Comparison of ENCODE assay signal across 8 cellular contexts in genomic region chr22:20803696-20804324, GRCh38. TPM values are rescaled to one million over a fixed set of nuclear protein-coding genes. Genes with fewer than 3 reads are reported as not detected.
DNase-seq lines count a peak whose midpoint lies in the region; ATAC-seq, FAIRE-seq and TF ChIP-seq lines count a peak whose summit lies in the region.

No MANE protein-coding gene starts in this region.

- no peaks in the 10 kb centered on the region for H3K9me3 ChIP-seq in A549

- no peak overlapping the region for H3K27ac Mint-ChIP-seq in T-helper 2 cell treated with Interferon-gamma antibody and Interleukin-4, amounts not matched to agents 5 μg/mL and 100 μg/mL, for 36 hours
- peak overlapping the region; percentile 36 for H3K27ac Mint-ChIP-seq in nephron progenitor cell

- 82% methylated on average over 6 of the region's 11 CpGs for WGBS in A549 (ENCODE audit: missing lambda C conversion rate)

- H3K4me3 Mint-ChIP-seq in T-helper 2 cell treated with Interferon-gamma antibody and Interleukin-4, amounts not matched to agents 5 μg/mL and 100 μg/mL, for 36 hours = no peak overlapping the region
- H3K4me3 Mint-ChIP-seq in nephron progenitor cell = no peak overlapping the region

- DNase-seq in A549 (ENCODE audit: low read depth in 1 of 2, low spot score in 1 of 2) (peak; percentile 22 to 39), dermis microvascular lymphatic vessel endothelial cell (ENCODE audit: low read depth in 2 of 2) (peak; percentile 15 to 58), nephron progenitor cell (peak; percentile 49), NCI-H128 (lab: John Stamatoyannopoulos, UW; ENCODE audit: unreplicated experiment) (no peak)
- DNase-seq in T-helper 2 cell treated with Interferon-gamma antibody and Interleukin-4, amounts not matched to agents 5 μg/mL and 100 μg/mL, for 36 hours (ENCODE audit: low spot score) = peak; percentile 13

- TF ChIP-seq POLR2A in A549 (IDR thresholded peaks at IDR 0.05; ENCODE audit: low read length) = no peak

- ATAC-seq in A549 = peak; percentile 85 to 86; a peak in 5 of 6 replicates
- no peak for ATAC-seq in GM21515 (IDR thresholded peaks at IDR 0.05; ENCODE audit: unreplicated experiment)
- no peak for ATAC-seq in GM21381 (IDR thresholded peaks at IDR 0.05; ENCODE audit: unreplicated experiment)

- TF ChIP-seq EP300 in A549 (IDR thresholded peaks at IDR 0.05) = no peak

- no peak for FAIRE-seq in A549 (lab: Jason Lieb, UNC)

- POLR2A ChIA-PET in A549 (lab: Yijun Ruan, JAX) = interaction anchor here (0.5 to 1.5 kb wide), 3 partner anchors 143 to 195 kb away, joined by 3 to 4 read pairs (median 4); partner anchors contain the start of gene LZTR1

- H3K4me1 ChIP-seq in A549 = peaks cover 24% of the 10 kb centered on the region

- peak; percentile 64 to 78 for TF ChIP-seq RAD21 in A549 (conservative IDR thresholded peaks at IDR 0.05 in 1 of 2, IDR thresholded peaks at IDR 0.05 in 1 of 2)

- H3K4me2 ChIP-seq in A549 = no peak overlapping the region

- H3K4me1 Mint-ChIP-seq in T-helper 2 cell treated with Interferon-gamma antibody and Interleukin-4, amounts not matched to agents 5 μg/mL and 100 μg/mL, for 36 hours (ENCODE audit: low read depth) = no peaks in the 10 kb centered on the region
- H3K4me1 Mint-ChIP-seq in nephron progenitor cell = no peaks in the 10 kb centered on the region

- H3K36me3 Mint-ChIP-seq in T-helper 2 cell treated with Interferon-gamma antibody and Interleukin-4, amounts not matched to agents 5 μg/mL and 100 μg/mL, for 36 hours (ENCODE audit: low read depth) = peaks cover 44% of the 10 kb centered on the region
- peaks cover 68% of the 10 kb centered on the region for H3K36me3 Mint-ChIP-seq in nephron progenitor cell (ENCODE audit: low read depth)

- no peak overlapping the region for H3K4me3 ChIP-seq in A549
- no peak overlapping the region for H3K4me3 ChIP-seq in GM12875 (ENCODE audit: low read depth, low read length)

- no peaks in the 10 kb centered on the region for H3K9me3 Mint-ChIP-seq in T-helper 2 cell treated with Interferon-gamma antibody and Interleukin-4, amounts not matched to agents 5 μg/mL and 100 μg/mL, for 36 hours
- H3K9me3 Mint-ChIP-seq in nephron progenitor cell = no peaks in the 10 kb centered on the region

- CTCF ChIA-PET in A549 (lab: Yijun Ruan, JAX) = interaction anchor here (0.6 to 3.8 kb wide), 30 partner anchors 9 to 202 kb away, joined by 3 to 26 read pairs (median 4); partner anchors contain the start of genes CRKL, LZTR1 and SNAP29

- no peak overlapping the region for H3K27ac ChIP-seq in A549

- TF ChIP-seq CTCF in A549 (IDR thresholded peaks at IDR 0.05) = peak; percentile 51
- peak; percentile 58 for TF ChIP-seq CTCF in GM12875 (IDR thresholded peaks at IDR 0.05; ENCODE audit: borderline replicate concordance, insufficient read depth, low read depth, low read length)
- TF ChIP-seq CTCF in nephron progenitor cell (IDR thresholded peaks at IDR 0.05) = peak; percentile 55

- H3K27me3 Mint-ChIP-seq in T-helper 2 cell treated with Interferon-gamma antibody and Interleukin-4, amounts not matched to agents 5 μg/mL and 100 μg/mL, for 36 hours (ENCODE audit: low read depth) = no peaks in the 10 kb centered on the region
- H3K27me3 Mint-ChIP-seq in nephron progenitor cell (ENCODE audit: low read depth, poor library complexity) = peaks cover 3% of the 10 kb centered on the region

TF ChIP-seq in A549, 52 proteins besides CTCF, POLR2A, EP300 and RAD21:
- TF ChIP-seq SMC3 (IDR thresholded peaks at IDR 0.05) (0 out of 3 replicates have a peak, but pooled peaks have one; percentile 28), BHLHE40 (IDR thresholded peaks at IDR 0.05; ENCODE audit: low read depth, low read length) (no peak)

RNA-seq across cellular contexts. Expression of gene SERPIND1, which starts 29.9 kb away (rescaled TPM):
- not detected in 2 replicates for polyA plus RNA-seq in A549 (2011; rRNA removed)
- polyA plus RNA-seq in A549 (2012; cell fraction: cytosol; rRNA removed) = not detected in 2 replicates
- not detected in 2 replicates for polyA plus RNA-seq in A549 (2012; cell fraction: nucleus; rRNA removed)
- not detected in 3 replicates for polyA plus RNA-seq in A549 (2017; fragmentation: RNase III; extraction: RNeasy Plus Mini Kit Qiagen cat#74134 plus additional on column Dnase treatment)
- polyA minus RNA-seq in A549 (2011; rRNA and poly(A)+ RNA removed) = not detected in 2 replicates
- total RNA-seq in dermis microvascular lymphatic vessel endothelial cell = under 0.01 TPM in 1 of 2 replicates, not detected in the other

RNA-seq across cellular contexts. Expression of gene PI4KA, which starts 54.8 kb away (rescaled TPM):
- 14.4 and 22.6 TPM in 2 replicates for polyA plus RNA-seq in A549 (2011; rRNA removed)
- 23.9 and 27.8 TPM in 2 replicates for polyA plus RNA-seq in A549 (2012; cell fraction: cytosol; rRNA removed)
- 69.3 and 79.0 TPM in 2 replicates for polyA plus RNA-seq in A549 (2012; cell fraction: nucleus; rRNA removed)
- 20.6 to 21.9 TPM (median 21.3 TPM) in 3 replicates for polyA plus RNA-seq in A549 (2017; fragmentation: RNase III; extraction: RNeasy Plus Mini Kit Qiagen cat#74134 plus additional on column Dnase treatment)
- 33.6 and 40.8 TPM in 2 replicates for polyA minus RNA-seq in A549 (2011; rRNA and poly(A)+ RNA removed)
- total RNA-seq in dermis microvascular lymphatic vessel endothelial cell = 19.8 and 29.0 TPM in 2 replicates

RNA-seq across cellular contexts. Expression of gene SNAP29, which starts 55.0 kb away (rescaled TPM):
- 20.1 and 23.4 TPM in 2 replicates for polyA plus RNA-seq in A549 (2011; rRNA removed)
- 13.3 and 14.1 TPM in 2 replicates for polyA plus RNA-seq in A549 (2012; cell fraction: cytosol; rRNA removed)
- 5.8 and 6.9 TPM in 2 replicates for polyA plus RNA-seq in A549 (2012; cell fraction: nucleus; rRNA removed)
- 13.4 to 14.2 TPM (median 13.8 TPM) in 3 replicates for polyA plus RNA-seq in A549 (2017; fragmentation: RNase III; extraction: RNeasy Plus Mini Kit Qiagen cat#74134 plus additional on column Dnase treatment)
- polyA minus RNA-seq in A549 (2011; rRNA and poly(A)+ RNA removed) = 8.9 and 9.6 TPM in 2 replicates
- total RNA-seq in dermis microvascular lymphatic vessel endothelial cell = 6.9 and 8.2 TPM in 2 replicates

Comparison
In these comparisons a context has a peak if more than half of its experiments do, and no peak if none do; other contexts are left out.
1. ATAC-seq: peak in A549 (2 of 2); none in GM21515 (single experiment) and GM21381 (single experiment).
2. Peak in every context shown above with its lines, with median percentiles within 50 percentile points of each other: CTCF ChIP-seq.